Comparison of ENCODE assay signal across 14 cellular contexts in the genomic region with DNA sequence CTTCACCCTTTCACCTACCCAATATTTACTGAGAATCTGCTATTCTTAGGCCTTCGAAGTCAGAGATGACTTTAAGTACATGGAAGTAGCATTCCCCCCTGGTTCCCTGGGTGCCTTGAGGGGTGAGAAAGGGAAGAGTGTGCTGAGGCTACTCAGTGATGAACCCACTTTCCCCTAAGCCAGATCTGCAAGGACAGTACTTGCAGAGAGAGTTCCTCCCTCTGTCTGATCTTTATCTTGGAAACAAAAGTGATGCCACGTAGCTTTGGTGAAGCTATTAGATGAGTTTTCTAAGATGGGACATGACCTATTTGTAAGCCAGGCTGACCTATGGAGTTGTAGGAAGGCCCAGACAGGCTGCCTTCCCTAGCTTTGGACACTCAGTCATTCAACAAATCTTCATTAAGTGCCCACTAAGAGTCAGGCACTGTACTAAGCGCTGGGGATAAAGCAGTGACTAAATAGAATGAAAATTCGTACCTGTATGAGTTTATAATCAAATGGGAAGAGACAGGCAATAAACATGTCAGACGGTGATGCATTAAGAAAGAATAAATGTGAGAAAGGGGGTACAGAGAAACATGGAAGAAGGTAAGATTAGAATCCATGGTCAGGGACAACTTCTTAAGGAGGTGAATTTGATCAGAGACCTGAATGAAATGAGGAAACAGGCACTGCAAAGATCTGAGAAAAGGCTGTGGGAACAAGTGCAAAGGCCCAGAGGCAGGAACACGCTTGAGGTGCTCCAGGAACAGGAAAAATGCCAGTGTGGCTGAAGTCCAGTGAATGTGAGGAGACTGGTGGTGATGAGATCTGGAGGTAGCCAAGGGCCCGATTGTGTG. TPM values are rescaled to one million over a fixed set of nuclear protein-coding genes. Genes with fewer than 3 reads are reported as not detected.
DNase-seq lines count a peak whose midpoint lies in the region; ATAC-seq, FAIRE-seq and TF ChIP-seq lines count a peak whose summit lies in the region.
"Had no signal": no experiment of that assay in that cellular context is flagged by ENCODE, and none has a peak within 500 bp of the region (broad histone marks: within the 10 kb centered on the region; RNA-seq: fewer than 3 reads in every experiment).

No MANE protein-coding gene starts in this region.

- no TSS peak for BruUV-seq in Calu3 (replicated peaks; lab: Mats Ljungman, UMichigan)
- BruUV-seq in K562 (replicated peaks; lab: Mats Ljungman, UMichigan) = no TSS peak

- H2AFZ ChIP-seq in MM.1S (ENCODE audit: low read length) (no peak overlapping the region), K562 (ENCODE audit: low read depth, low read length) (no peak overlapping the region)

- H3K36me3 ChIP-seq in MM.1S (replicated peaks; ENCODE audit: insufficient read depth, low read length) = peaks cover 12% of the 10 kb centered on the region; the same call in 1 of the 2 replicates
- peaks cover 79% of the 10 kb centered on the region for H3K36me3 ChIP-seq in K562 (ENCODE audit: control insufficient read depth, insufficient read depth, low read length)

- H3K4me1 Mint-ChIP-seq in Calu3 (ENCODE audit: low read depth, unreplicated experiment) = peaks cover 93% of the 10 kb centered on the region

- H3K27me3 ChIP-seq in MM.1S (replicated peaks; ENCODE audit: insufficient read depth, low read length) (no peaks in the 10 kb centered on the region), K562 (ENCODE audit: control insufficient read depth in 2 of 2, insufficient read depth in 2 of 2, low read length in 2 of 2) (no peaks in the 10 kb centered on the region)
- H3K27me3 ChIP-seq: tibial artery had no signal

- intact Hi-C loops in Calu3 (cut with micrococcal nuclease; ENCODE audit: unreplicated experiment) = no loop called here
- intact Hi-C loops in K562 (cut with micrococcal nuclease) = no loop called here
- intact Hi-C loops in posterior vena cava (cut with DNase I) = no loop called here

- no peaks in the 10 kb centered on the region for H3K9me3 Mint-ChIP-seq in Calu3 (ENCODE audit: low read depth, unreplicated experiment)
- H3K9me3 Mint-ChIP-seq: IgD-negative memory B cell had no signal

- CTCF ChIA-PET in Calu3 (lab: Charles Lee) = interaction anchor here (1.2 kb wide), 1 partner anchor 18 kb away, joined by 4 read pairs; no protein-coding TSS in a partner anchor
- CTCF ChIA-PET in K562 (lab: Yijun Ruan, JAX; ENCODE audit: low intra/inter-chr PET ratio) = no interaction called here

- TF ChIP-seq EP300 in K562 (IDR thresholded peaks at IDR 0.05; ENCODE audit: low read length) = no peak

- H3K9ac ChIP-seq in MM.1S (ENCODE audit: low read length) (no peak overlapping the region), K562 (ENCODE audit: insufficient read depth in 1 of 2, low read depth in 2 of 2, low read length in 2 of 2) (peak overlapping the region; percentile 26 to 57; a peak in 3 of 4 replicates)

- ATAC-seq in K562 = no peak
- no peak for ATAC-seq in HG03521 (IDR thresholded peaks at IDR 0.05; ENCODE audit: unreplicated experiment)
- ATAC-seq: esophagus mucosa had no signal

- no peak overlapping the region for H3K4me3 Mint-ChIP-seq in Calu3 (ENCODE audit: low read depth, unreplicated experiment)

- H3K79me2 ChIP-seq in MM.1S (ENCODE audit: low read length) = peaks cover 100% of the 10 kb centered on the region
- peaks cover 95% of the 10 kb centered on the region for H3K79me2 ChIP-seq in K562 (ENCODE audit: control insufficient read depth, insufficient read depth, low read length)

- TF ChIP-seq RAD21 in K562 (CRISPR knock-in tag; conservative IDR thresholded peaks at IDR 0.05 in 1 of 2, IDR thresholded peaks at IDR 0.05 in 1 of 2) = no peak

- H4K20me1 ChIP-seq in MM.1S (ENCODE audit: insufficient read depth, low read length) (no peaks in the 10 kb centered on the region), K562 (replicated peaks; ENCODE audit: control insufficient read depth, insufficient read depth, low read length) (no peaks in the 10 kb centered on the region)

- peak overlapping the region; percentile 56 for H3K27ac Mint-ChIP-seq in Calu3 (ENCODE audit: unreplicated experiment)

- no peaks in the 10 kb centered on the region for H3K9me1 ChIP-seq in K562 (ENCODE audit: control insufficient read depth, insufficient read depth, low read length)

- no peaks in the 10 kb centered on the region for H3K9me2 ChIP-seq in MM.1S (replicated peaks; ENCODE audit: insufficient read depth, low read length)

- 0 out of 2 replicates have a peak, but pooled peaks have one; percentile 10 for TF ChIP-seq POLR2A in K562 (conservative IDR thresholded peaks at IDR 0.05)

- DNase-seq in Calu3 (no peak), MM.1S (no peak), K562 (ENCODE audit: extremely low read depth in 1 of 4, low spot score in 3 of 4) (no peak), posterior vena cava (ENCODE audit: low spot score) (peak; percentile 25), dedifferentiated amniotic fluid mesenchymal stem cell (ENCODE audit: extremely low spot score) (no peak), foreskin fibroblast (no peak)
- DNase-seq: activated CD4-positive, CD25-positive, alpha-beta regulatory T cell treated with anti-CD3 and anti-CD28 coated beads, Interleukin-2, amount 50 U/mL, for 72 hours; islet precursor cell; stimulated activated CD4-positive, alpha-beta T cell treated with anti-CD3 and anti-CD28 coated beads, Interleukin-2, amount 100 ng/mL, for 48 hours; tibial artery had no signal

- H3K36me3 Mint-ChIP-seq in Calu3 (ENCODE audit: insufficient read depth, unreplicated experiment) = peaks cover 99% of the 10 kb centered on the region

- H3K9me3 ChIP-seq in MM.1S (replicated peaks; ENCODE audit: insufficient read depth, low read length) = no peaks in the 10 kb centered on the region
- no peaks in the 10 kb centered on the region for H3K9me3 ChIP-seq in K562 (replicated peaks; ENCODE audit: control insufficient read depth, insufficient read depth, low read depth, low read length)
- H3K9me3 ChIP-seq: tibial artery had no signal

- peaks cover 58% of the 10 kb centered on the region for H3F3A ChIP-seq in MM.1S (ENCODE audit: insufficient read depth, low read length)

- no peaks in the 10 kb centered on the region for H3K27me3 Mint-ChIP-seq in Calu3 (ENCODE audit: unreplicated experiment)
- H3K27me3 Mint-ChIP-seq: IgD-negative memory B cell had no signal

- peak overlapping the region; percentile 45; the same call in 1 of the 2 replicates for H3K27ac ChIP-seq in MM.1S (ENCODE audit: low read length)
- H3K27ac ChIP-seq in K562 (ENCODE audit: extremely low read depth, low read depth, low read length) = peak overlapping the region; percentile 62

- H3K4me1 ChIP-seq in MM.1S (ENCODE audit: low read length) = peaks cover 86% of the 10 kb centered on the region
- peaks cover 64 to 90% of the 10 kb centered on the region in 2 experiments for H3K4me1 ChIP-seq in K562 (replicated peaks in 1 of 2; ENCODE audit: control insufficient read depth in 2 of 2, insufficient read depth in 2 of 2, low read length in 2 of 2)

- in situ Hi-C loops in K562 (cut with MboI) = no loop called here

- 62% methylated on average over 7 of the region's 7 CpGs for WGBS in K562 (ENCODE audit: insufficient coverage, low coverage, missing lambda C conversion rate)

- H3K4me3 ChIP-seq in MM.1S (ENCODE audit: low read length) (no peak overlapping the region), K562 (no peak overlapping the region), foreskin fibroblast (ENCODE audit: low read depth in 1 of 2, low read length in 2 of 2) (no peak overlapping the region)
- H3K4me3 ChIP-seq: tibial artery had no signal

- no peak for FAIRE-seq in K562 (lab: Jason Lieb, UNC)

- no peak for TF ChIP-seq CTCF in Calu3 (IDR thresholded peaks at IDR 0.05; ENCODE audit: unreplicated experiment)
- TF ChIP-seq CTCF in MM.1S (IDR thresholded peaks at IDR 0.05; ENCODE audit: low read length) = no peak
- no peak for TF ChIP-seq CTCF in K562 (IDR thresholded peaks at IDR 0.05 in 2 of 3, conservative IDR thresholded peaks at IDR 0.05 in 1 of 3; ENCODE audit: insufficient read depth in 2 of 3, low read depth in 1 of 3, low read length in 3 of 3)
- no peak for TF ChIP-seq CTCF in foreskin fibroblast (IDR thresholded peaks at IDR 0.05; ENCODE audit: low read depth, low read length)

- H3K4me2 ChIP-seq in MM.1S (ENCODE audit: low read depth, low read length) (no peak overlapping the region), K562 (ENCODE audit: insufficient read depth, low read length) (no peak overlapping the region; the same call in 1 of the 2 replicates)

- POLR2A ChIA-PET in K562 (lab: Yijun Ruan, JAX) = interaction anchor here (0.6 to 1.3 kb wide), 3 partner anchors 18 to 286 kb away, joined by 3 to 4 read pairs (median 4); no protein-coding TSS in a partner anchor

RNA-seq across cellular contexts. Expression of a gene that starts 42.2 kb away (rescaled TPM):
- total RNA-seq in Calu3 (2022) (290 and 321 TPM in 2 replicates), K562 (2014; rRNA removed) (137 and 179 TPM in 2 replicates), K562 (2014; rRNA removed; fragmentation: Illumina TruSeq; extraction: Trizol) (72.0 and 81.3 TPM in 2 replicates), K562 (2015; rRNA removed; fragmentation: Illumina TruSeq; extraction: Trizol) (88.7 and 89.1 TPM in 2 replicates), K562 (2021) (150 and 157 TPM in 2 replicates), posterior vena cava (10 to 100 TPM; 65.4 to 76.0 TPM)
- 162 and 267 TPM in 2 replicates for total RNA-seq in K562 (2011; cell fraction: chromatin; rRNA removed; ENCODE audit: low replicate concordance)
- total RNA-seq in K562 (2011; cell fraction: nucleolus; rRNA removed) = 145 and 154 TPM in 2 replicates
- 113 and 150 TPM in 2 replicates for total RNA-seq in K562 (2011; cell fraction: nucleoplasm; rRNA removed)
- polyA plus RNA-seq in K562 (2011; rRNA removed) (120 and 121 TPM in 2 replicates), K562 (2014; fragmentation: Illumina TruSeq; extraction: Trizol) (182 and 187 TPM in 2 replicates), K562 (2014; fragmentation: Nextera tagmentation; extraction: Ambion mirVana) (10 to 100 TPM in 1 of 2 experiments, 1 to 10 TPM in 1; 3.3 to 17.9 TPM), K562 (2014; rRNA removed) (140 and 156 TPM in 2 replicates)
- 113 and 145 TPM in 2 replicates for polyA plus RNA-seq in K562 (2011; cell fraction: cytosol; rRNA removed)
- polyA plus RNA-seq in K562 (2011; cell fraction: nucleus; rRNA removed) = 70.0 and 81.2 TPM in 2 replicates
- 134 and 224 TPM in 2 replicates for polyA plus RNA-seq in K562 (2012)
- polyA minus RNA-seq in K562 (2011; rRNA and poly(A)+ RNA removed) = 87.8 and 101 TPM in 2 replicates
- polyA minus RNA-seq in K562 (2011; cell fraction: cytosol; rRNA and poly(A)+ RNA removed) = 56.3 and 61.7 TPM in 2 replicates
- polyA minus RNA-seq in K562 (2011; cell fraction: nucleus; rRNA and poly(A)+ RNA removed) = 74.2 and 92.5 TPM in 2 replicates

RNA-seq across cellular contexts. Expression of a gene that starts 42.8 kb away (rescaled TPM):
- not detected in 2 replicates for total RNA-seq in Calu3 (2022)
- not detected in 2 replicates for total RNA-seq in K562 (2011; cell fraction: chromatin; rRNA removed; ENCODE audit: low replicate concordance)
- total RNA-seq in K562 (2011; cell fraction: nucleolus; rRNA removed) = not detected in 2 replicates
- total RNA-seq in K562 (2011; cell fraction: nucleoplasm; rRNA removed) = not detected in 2 replicates
- total RNA-seq in K562 (2014; rRNA removed) = not detected in 2 replicates
- total RNA-seq in K562 (2014; rRNA removed; fragmentation: Illumina TruSeq; extraction: Trizol) = not detected in 2 replicates
- total RNA-seq in K562 (2015; rRNA removed; fragmentation: Illumina TruSeq; extraction: Trizol) = not detected in 2 replicates
- total RNA-seq in K562 (2021) = not detected in 2 replicates
- not detected in 2 replicates for polyA plus RNA-seq in K562 (2011; rRNA removed)
- polyA plus RNA-seq in K562 (2011; cell fraction: cytosol; rRNA removed) = not detected in 2 replicates
- not detected in 2 replicates for polyA plus RNA-seq in K562 (2011; cell fraction: nucleus; rRNA removed)
- not detected in 2 replicates for polyA plus RNA-seq in K562 (2012)
- polyA plus RNA-seq in K562 (2014; fragmentation: Illumina TruSeq; extraction: Trizol) = not detected in 2 replicates
- polyA plus RNA-seq in K562 (2014; fragmentation: Nextera tagmentation; extraction: Ambion mirVana) = not detected
- not detected in 2 replicates for polyA plus RNA-seq in K562 (2014; rRNA removed)
- not detected in 2 replicates for polyA minus RNA-seq in K562 (2011; rRNA and poly(A)+ RNA removed)
- not detected in 2 replicates for polyA minus RNA-seq in K562 (2011; cell fraction: cytosol; rRNA and poly(A)+ RNA removed)
- not detected in 2 replicates for polyA minus RNA-seq in K562 (2011; cell fraction: nucleus; rRNA and poly(A)+ RNA removed)
- total RNA-seq in posterior vena cava = 1 to 10 TPM; 2.5 to 6.5 TPM
- total RNA-seq: Daoy had no signal

RNA-seq across cellular contexts. Expression of a gene that starts 58.6 kb away (rescaled TPM):
- 157 and 179 TPM in 2 replicates for total RNA-seq in Calu3 (2022)
- 34.1 and 68.4 TPM in 2 replicates for total RNA-seq in K562 (2011; cell fraction: chromatin; rRNA removed; ENCODE audit: low replicate concordance)
- total RNA-seq in K562 (2011; cell fraction: nucleolus; rRNA removed) = 33.2 and 33.7 TPM in 2 replicates
- total RNA-seq in K562 (2011; cell fraction: nucleoplasm; rRNA removed) = 50.5 and 54.4 TPM in 2 replicates
- total RNA-seq in K562 (2014; rRNA removed) = 143 and 153 TPM in 2 replicates
- 133 and 153 TPM in 2 replicates for total RNA-seq in K562 (2014; rRNA removed; fragmentation: Illumina TruSeq; extraction: Trizol)
- 134 TPM in 2 replicates for total RNA-seq in K562 (2015; rRNA removed; fragmentation: Illumina TruSeq; extraction: Trizol)
- total RNA-seq in K562 (2021) = 144 and 171 TPM in 2 replicates
- polyA plus RNA-seq in K562 (2011; rRNA removed) = 89.7 and 108 TPM in 2 replicates
- 32.9 and 56.0 TPM in 2 replicates for polyA plus RNA-seq in K562 (2011; cell fraction: cytosol; rRNA removed)
- 157 and 160 TPM in 2 replicates for polyA plus RNA-seq in K562 (2011; cell fraction: nucleus; rRNA removed)
- 117 and 130 TPM in 2 replicates for polyA plus RNA-seq in K562 (2012)
- 212 and 241 TPM in 2 replicates for polyA plus RNA-seq in K562 (2014; fragmentation: Illumina TruSeq; extraction: Trizol)
- 10 to 100 TPM; 48.0 to 57.8 TPM for polyA plus RNA-seq in K562 (2014; fragmentation: Nextera tagmentation; extraction: Ambion mirVana)
- 101 and 112 TPM in 2 replicates for polyA plus RNA-seq in K562 (2014; rRNA removed)
- 140 and 157 TPM in 2 replicates for polyA minus RNA-seq in K562 (2011; rRNA and poly(A)+ RNA removed)
- polyA minus RNA-seq in K562 (2011; cell fraction: cytosol; rRNA and poly(A)+ RNA removed) = 54.2 and 70.1 TPM in 2 replicates
- polyA minus RNA-seq in K562 (2011; cell fraction: nucleus; rRNA and poly(A)+ RNA removed) = 47.8 and 109 TPM in 2 replicates
- under 1 TPM; 0.76 to 0.88 TPM for total RNA-seq in posterior vena cava

Comparison
In these comparisons a context has a peak if more than half of its experiments do, and no peak if none do; other contexts are left out.
1. RNA of a gene that starts 58.6 kb away (total RNA-seq): 157 to 179 TPM in Calu3 and 33.2 to 171 TPM in K562; 0.76 to 0.88 TPM in posterior vena cava; every median in the first group is over 10 times any median in the second.